In genomic region chr1:23594927-23595353, GRCh38 we compare ENCODE assay signal across 15 cellular contexts. TPM values are rescaled to one million over a fixed set of nuclear protein-coding genes. Genes with fewer than 3 reads are reported as not detected.
DNase-seq lines count a peak whose midpoint lies in the region; ATAC-seq, FAIRE-seq and TF ChIP-seq lines count a peak whose summit lies in the region.
"Had no signal": no experiment of that assay in that cellular context is flagged by ENCODE, and none has a peak within 500 bp of the region (broad histone marks: within the 10 kb centered on the region; RNA-seq: fewer than 3 reads in every experiment).

No MANE protein-coding gene starts in this region.

- no peak overlapping the region for H2AFZ ChIP-seq in HepG2 (ENCODE audit: low read length)

- 16% methylated on average over 5 of the region's 7 CpGs for WGBS in HepG2 (ENCODE audit: low lambda C conversion rate)
- WGBS in right lobe of liver (ENCODE audit: insufficient coverage, low coverage, low lambda C conversion rate, missing lambda C conversion rate), result 100% methylated on average over 1 of the region's 7 CpGs
- 84% methylated on average over 7 of the region's 7 CpGs; no CpG with 5 or more reads in 1 of the 2 donors for WGBS in transverse colon (ENCODE audit: low coverage in 1 of 2), 2 donors
- WGBS in tibial nerve, 2 donors, result 85 to 92% methylated on average over 6 to 7 of the region's 7 CpGs

- TF ChIP-seq CTCF in HepG2 (CRISPR knock-in tag; IDR thresholded peaks at IDR 0.05) (no peak), right lobe of liver (IDR thresholded peaks at IDR 0.05) (no peak), transverse colon (IDR thresholded peaks at IDR 0.05) (no peak), tibial nerve (IDR thresholded peaks at IDR 0.05) (no peak)

- POLR2A ChIA-PET in HepG2 (lab: Yijun Ruan, JAX), result interaction anchor here (5.0 kb wide), 1 partner anchor 38 kb away, joined by 54 read pairs; the partner anchor contains the start of gene ID3

- no peaks in the 10 kb centered on the region for H3K36me3 ChIP-seq in HepG2 (replicated peaks in 1 of 2; ENCODE audit: control insufficient read depth in 1 of 2, insufficient read depth in 2 of 2, low read length in 2 of 2)
- H3K36me3 ChIP-seq in right lobe of liver, result no peaks in the 10 kb centered on the region
- H3K36me3 ChIP-seq in transverse colon, result no peaks in the 10 kb centered on the region
- no peaks in the 10 kb centered on the region for H3K36me3 ChIP-seq in tibial nerve
- H3K36me3 ChIP-seq: gastrocnemius medialis, left ventricle myocardium inferior had no signal

- H3K27me3 Mint-ChIP-seq in activated naive CD8-positive, alpha-beta T cell treated with anti-CD3 and anti-CD28 coated beads, Interleukin-2, amount 50 U/mL, for 24 hours, result no peaks in the 10 kb centered on the region
- H3K27me3 Mint-ChIP-seq: progenitor cell of endocrine pancreas had no signal

- H3K79me2 ChIP-seq in HepG2 (ENCODE audit: insufficient read depth, low read length), result no peaks in the 10 kb centered on the region

- peak; percentile 64 for FAIRE-seq in HepG2 (lab: Jason Lieb, UNC)

- intact Hi-C loops in HepG2 (cut with micrococcal nuclease; ENCODE audit: unreplicated experiment), result loop anchor here (5.0 kb wide), 1 partner anchor 38 kb away; the partner anchor contains the start of gene ID3
- intact Hi-C loops in right lobe of liver (cut with DNase I), result no loop called here
- intact Hi-C loops in transverse colon (cut with DNase I; ENCODE audit: low total_unique reads), result no loop called here

- H3K9me3 ChIP-seq in HepG2 (ENCODE audit: low read length), result no peaks in the 10 kb centered on the region
- H3K9me3 ChIP-seq in right lobe of liver, result no peaks in the 10 kb centered on the region
- H3K9me3 ChIP-seq in transverse colon, result no peaks in the 10 kb centered on the region
- no peaks in the 10 kb centered on the region for H3K9me3 ChIP-seq in tibial nerve
- H3K9me3 ChIP-seq: gastrocnemius medialis, left ventricle myocardium inferior had no signal

- no peak overlapping the region for H3K4me3 Mint-ChIP-seq in activated naive CD8-positive, alpha-beta T cell treated with anti-CD3 and anti-CD28 coated beads, Interleukin-2, amount 50 U/mL, for 24 hours
- H3K4me3 Mint-ChIP-seq: activated naive CD4-positive, alpha-beta T cell treated with anti-CD3 and anti-CD28 coated beads, Interleukin-2, amount 10 ng/mL, durations not matched to agents 7 days and 5 days had no signal

- TF ChIP-seq POLR2A in HepG2 (IDR thresholded peaks at IDR 0.05; ENCODE audit: insufficient read depth in 1 of 2, low read depth in 2 of 2, low read length in 2 of 2), result no peak
- TF ChIP-seq POLR2A in right lobe of liver (IDR thresholded peaks at IDR 0.05), result no peak
- no peak for TF ChIP-seq POLR2A in transverse colon (IDR thresholded peaks at IDR 0.05)
- no peak for TF ChIP-seq POLR2A in tibial nerve (IDR thresholded peaks at IDR 0.05)

- ATAC-seq in HepG2, result peak; percentile 47
- no peak for ATAC-seq in right lobe of liver
- ATAC-seq in activated naive CD8-positive, alpha-beta T cell treated with anti-CD3 and anti-CD28 coated beads, Interleukin-2, amount 50 U/mL, for 24 hours, result no peak
- no peak for ATAC-seq in HG03280 (IDR thresholded peaks at IDR 0.05; ENCODE audit: unreplicated experiment)
- ATAC-seq: gastrocnemius medialis had no signal

- H3K9ac ChIP-seq in HepG2 (ENCODE audit: insufficient read depth, low read depth, low read length), result peak overlapping the region; percentile 7; the same call in 1 of the 2 replicates

- no peaks in the 10 kb centered on the region for H4K20me1 ChIP-seq in HepG2 (ENCODE audit: insufficient read depth, low read length)

- H3K36me3 Mint-ChIP-seq in activated naive CD8-positive, alpha-beta T cell treated with anti-CD3 and anti-CD28 coated beads, Interleukin-2, amount 50 U/mL, for 24 hours (ENCODE audit: low read depth), result peaks cover 2% of the 10 kb centered on the region

- peaks cover 94% of the 10 kb centered on the region for H3K4me1 Mint-ChIP-seq in activated naive CD8-positive, alpha-beta T cell treated with anti-CD3 and anti-CD28 coated beads, Interleukin-2, amount 50 U/mL, for 24 hours

- no peak overlapping the region for H3K27ac ChIP-seq in HepG2 (ENCODE audit: extremely low read length, insufficient read depth, low read length)
- no peak overlapping the region for H3K27ac ChIP-seq in right lobe of liver
- H3K27ac ChIP-seq in transverse colon, result no peak overlapping the region
- no peak overlapping the region for H3K27ac ChIP-seq in tibial nerve
- H3K27ac ChIP-seq: gastrocnemius medialis, left ventricle myocardium inferior had no signal

- H3K4me1 ChIP-seq in HepG2 (ENCODE audit: insufficient read depth, low read length) (peaks cover 93% of the 10 kb centered on the region), right lobe of liver (no peaks in the 10 kb centered on the region), transverse colon (peaks cover 0 to 4% (median 0%) of the 10 kb centered on the region in 4 donors), tibial nerve (peaks cover 0 to 12% (median 2%) of the 10 kb centered on the region in 4 donors)

- in situ Hi-C loops in HepG2 (cut with HindIII; ENCODE audit: extremely low pct_ligation_motif_present, low pct_unique_long_range_greater_than_20kb) (no loop called here), transverse colon (cut with MboI; ENCODE audit: low pct_ligation_motif_present in 1 of 4, low pct_unique_long_range_greater_than_20kb in 1 of 4, low sequenced_read_pairs in 3 of 4) (no loop called here)

- CTCF ChIA-PET in HepG2 (lab: Yijun Ruan, JAX; ENCODE audit: low intra/inter-chr PET ratio, low total read pairs), result no interaction called here

- no peak for TF ChIP-seq EP300 in HepG2 (IDR thresholded peaks at IDR 0.05; ENCODE audit: low read depth in 2 of 2, low read length in 2 of 2)
- peak; percentile 28; the same call in 1 of the 2 replicates for TF ChIP-seq EP300 in HepG2 (CRISPR knock-in tag; IDR thresholded peaks at IDR 0.05; ENCODE audit: borderline replicate concordance)
- no peak for TF ChIP-seq EP300 in transverse colon (IDR thresholded peaks at IDR 0.05; ENCODE audit: low read depth)
- no peak for TF ChIP-seq EP300 in tibial nerve (IDR thresholded peaks at IDR 0.05)

- no TSS peak for BruUV-seq in HepG2 (replicated peaks; lab: Mats Ljungman, UMichigan)

- H3K27ac Mint-ChIP-seq in activated naive CD8-positive, alpha-beta T cell treated with anti-CD3 and anti-CD28 coated beads, Interleukin-2, amount 50 U/mL, for 24 hours, result peak overlapping the region; percentile 79
- H3K27ac Mint-ChIP-seq: progenitor cell of endocrine pancreas had no signal

- TF ChIP-seq RAD21 in HepG2 (CRISPR knock-in tag; IDR thresholded peaks at IDR 0.05), result no peak

- no peaks in the 10 kb centered on the region for H3K9me3 Mint-ChIP-seq in activated naive CD8-positive, alpha-beta T cell treated with anti-CD3 and anti-CD28 coated beads, Interleukin-2, amount 50 U/mL, for 24 hours
- H3K9me3 Mint-ChIP-seq: activated naive CD4-positive, alpha-beta T cell treated with anti-CD3 and anti-CD28 coated beads, Interleukin-2, amount 10 ng/mL, durations not matched to agents 7 days and 5 days had no signal

- peak overlapping the region in 2 of 3 experiments; percentile 24 to 54; a peak in 4 of 6 replicates for H3K4me3 ChIP-seq in HepG2 (replicated peaks in 1 of 3; ENCODE audit: insufficient read depth in 1 of 3, low read depth in 2 of 3, low read length in 3 of 3)
- H3K4me3 ChIP-seq in right lobe of liver, result no peak overlapping the region
- no peak overlapping the region for H3K4me3 ChIP-seq in transverse colon
- no peak overlapping the region for H3K4me3 ChIP-seq in tibial nerve
- H3K4me3 ChIP-seq: gastrocnemius medialis, left ventricle myocardium inferior had no signal

- H3K27me3 ChIP-seq in HepG2 (ENCODE audit: control insufficient read depth in 1 of 2, insufficient read depth in 2 of 2, low read length in 2 of 2), result no peaks in the 10 kb centered on the region
- no peaks in the 10 kb centered on the region for H3K27me3 ChIP-seq in right lobe of liver
- no peaks in the 10 kb centered on the region for H3K27me3 ChIP-seq in transverse colon
- no peaks in the 10 kb centered on the region for H3K27me3 ChIP-seq in tibial nerve
- H3K27me3 ChIP-seq: gastrocnemius medialis had no signal

- DNase-seq in HepG2 (ENCODE audit: low spot score), result peak; percentile 32
- DNase-seq in right lobe of liver, result no peak
- DNase-seq in NOMO-1 treated with DMSO at 0.1 percent for 48 hours (lab: John Stamatoyannopoulos, UW; ENCODE audit: unreplicated experiment), result peak; percentile 39
- no peak for DNase-seq in activated naive CD8-positive, alpha-beta T cell treated with anti-CD3 and anti-CD28 coated beads, Interleukin-2, amount 50 U/mL, for 24 hours
- DNase-seq in transverse colon, result peak; percentile 27
- DNase-seq in tibial nerve (ENCODE audit: low spot score in 2 of 2), result no peak
- no peak for DNase-seq in effector CD8-positive, alpha-beta T cell (lab: John Stamatoyannopoulos, UW)
- DNase-seq: activated naive CD4-positive, alpha-beta T cell treated with anti-CD3 and anti-CD28 coated beads, Interleukin-2, amount 10 ng/mL, durations not matched to agents 7 days and 5 days; dermis blood vessel endothelial cell; gastrocnemius medialis; left ventricle myocardium inferior; NCI-H1048; NCI-H774 had no signal

- peak overlapping the region; percentile 66 for H3K4me2 ChIP-seq in HepG2 (ENCODE audit: low read depth, low read length)

RNA-seq across cellular contexts. Expression of gene ID3, which starts 35.6 kb away (rescaled TPM):
- total RNA-seq in HepG2 (2016; rRNA removed; fragmentation: Illumina TruSeq; extraction: Trizol) (67.8 and 115 TPM in 2 replicates), right lobe of liver (10 to 100 TPM; 12.7 to 44.6 (median 27.0) TPM), transverse colon (100 to 1,000 TPM; 174 to 363 (median 253) TPM), tibial nerve (100 to 1,000 TPM; 263 to 369 (median 312) TPM)
- 119 and 126 TPM in 2 replicates for total RNA-seq in HepG2 (2016; cell fraction: cytosol; rRNA removed; fragmentation: Illumina TruSeq; extraction: Trizol; ENCODE audit: low read depth)
- 65.6 and 120 TPM in 2 replicates for total RNA-seq in HepG2 (2016; cell fraction: insoluble cytoplasmic fraction; rRNA removed; fragmentation: Illumina TruSeq; extraction: Trizol)
- 79.8 and 82.4 TPM in 2 replicates for total RNA-seq in HepG2 (2016; cell fraction: membrane; rRNA removed; fragmentation: Illumina TruSeq; extraction: Trizol)
- 82.3 and 85.6 TPM in 2 replicates for total RNA-seq in HepG2 (2016; cell fraction: nucleus; rRNA removed; fragmentation: Illumina TruSeq; extraction: Trizol)
- 34.9 and 64.8 TPM in 2 replicates for polyA plus RNA-seq in HepG2 (2011; rRNA removed)
- 40.3 and 106 TPM in 2 replicates for polyA plus RNA-seq in HepG2 (2011; cell fraction: cytosol; rRNA removed)
- polyA plus RNA-seq in HepG2 (2011; cell fraction: nucleus; rRNA removed), result 50.4 and 124 TPM in 2 replicates
- polyA plus RNA-seq in HepG2 (2012), result 19.1 and 19.4 TPM in 2 replicates
- 19.4 and 20.9 TPM in 2 replicates for polyA plus RNA-seq in HepG2 (2016; cell fraction: cytosol; fragmentation: Illumina TruSeq; extraction: Trizol; ENCODE audit: low read depth)
- 67.3 and 67.6 TPM in 2 replicates for polyA plus RNA-seq in HepG2 (2016; cell fraction: insoluble cytoplasmic fraction; fragmentation: Illumina TruSeq; extraction: Trizol; ENCODE audit: low read depth)
- polyA plus RNA-seq in HepG2 (2016; cell fraction: membrane; fragmentation: Illumina TruSeq; extraction: Trizol; ENCODE audit: low read depth), result 27.8 and 28.9 TPM in 2 replicates
- polyA plus RNA-seq in HepG2 (2016; cell fraction: nucleus; fragmentation: Illumina TruSeq; extraction: Trizol; ENCODE audit: insufficient read depth, low read depth), result 106 and 110 TPM in 2 replicates
- polyA minus RNA-seq in HepG2 (2011; rRNA and poly(A)+ RNA removed; ENCODE audit: low replicate concordance), result 66.2 and 315 TPM in 2 replicates
- polyA minus RNA-seq in HepG2 (2011; cell fraction: cytosol; rRNA and poly(A)+ RNA removed), result 18.4 and 43.5 TPM in 2 replicates
- 53.5 and 115 TPM in 2 replicates for polyA minus RNA-seq in HepG2 (2011; cell fraction: nucleus; rRNA and poly(A)+ RNA removed)

Comparison
In these comparisons a context has a peak if more than half of its experiments do, and no peak if none do; other contexts are left out.
1. DNase-seq: peak in HepG2 (single experiment), NOMO-1 treated with DMSO at 0.1 percent for 48 hours (single experiment) and transverse colon (single experiment); none in right lobe of liver (0 of 3), activated naive CD8-positive, alpha-beta T cell treated with anti-CD3 and anti-CD28 coated beads, Interleukin-2, amount 50 U/mL, for 24 hours (single experiment), tibial nerve (0 of 2) and effector CD8-positive, alpha-beta T cell (single experiment).
2. H3K4me3 ChIP-seq: peak in HepG2 (2 of 3); none in right lobe of liver (0 of 3), transverse colon (0 of 4) and tibial nerve (0 of 4).